In the genomic region with DNA sequence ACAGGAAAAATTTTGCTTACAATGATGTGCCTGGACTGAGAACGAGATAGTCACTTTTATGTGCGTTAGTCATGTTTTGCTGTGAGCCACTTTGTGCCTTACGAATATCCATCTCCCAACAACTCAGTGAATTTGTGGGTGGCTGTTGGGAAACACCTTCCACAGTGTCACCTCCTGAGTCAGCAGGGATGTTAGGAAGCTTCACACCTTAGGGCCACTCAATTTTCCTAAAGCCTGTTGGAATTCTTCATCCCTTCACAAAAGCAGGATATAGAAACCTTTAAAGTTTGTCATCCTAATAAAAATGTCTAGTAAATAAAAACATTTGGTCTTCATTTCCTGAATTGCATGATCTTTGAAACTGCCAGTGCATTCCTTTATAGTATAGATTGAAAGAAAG, we compare ENCODE assay signal across 33 cellular contexts. TPM values are rescaled to one million over a fixed set of nuclear protein-coding genes. Genes with fewer than 3 reads are reported as not detected.
DNase-seq lines count a peak whose midpoint lies in the region; TF ChIP-seq lines count a peak whose summit lies in the region.
"Had no signal": no experiment of that assay in that cellular context is flagged by ENCODE, and none has a peak within 500 bp of the region (broad histone marks: within the 10 kb centered on the region; RNA-seq: fewer than 3 reads in every experiment).

No MANE protein-coding gene starts in this region.

- H3K4me3 ChIP-seq in AG09309 (ENCODE audit: control insufficient read depth, low read depth, low read length) (no peak overlapping the region), PC-9 (no peak overlapping the region), fibroblast of villous mesenchyme (ENCODE audit: low read depth, low read length) (no peak overlapping the region), hepatocyte (no peak overlapping the region)
- H3K4me3 ChIP-seq: gastrocnemius medialis, spleen had no signal

- H3K27me3 ChIP-seq in PC-9 (ENCODE audit: insufficient read depth, low read depth), result no peaks in the 10 kb centered on the region
- no peaks in the 10 kb centered on the region for H3K27me3 ChIP-seq in hepatocyte
- H3K27me3 ChIP-seq: brain microvascular endothelial cell, gastrocnemius medialis, spleen had no signal

- no peak overlapping the region for H2AFZ ChIP-seq in PC-9
- no peak overlapping the region for H2AFZ ChIP-seq in hepatocyte
- H2AFZ ChIP-seq: parathyroid adenoma had no signal

- H3K4me1 ChIP-seq in PC-9 (replicated peaks; ENCODE audit: insufficient read depth) (peaks cover 71% of the 10 kb centered on the region), hepatocyte (ENCODE audit: insufficient read depth) (peaks cover 6% of the 10 kb centered on the region)
- H3K4me1 ChIP-seq: parathyroid adenoma, spleen had no signal

- BruUV-seq in PC-9 (replicated peaks; lab: Mats Ljungman, UMichigan), result no TSS peak

- H3K27ac ChIP-seq in PC-9 (peak overlapping the region; percentile 85), hepatocyte (no peak overlapping the region)
- H3K27ac ChIP-seq: brain microvascular endothelial cell, gastrocnemius medialis, parathyroid adenoma, spleen had no signal

- H3K9me2 ChIP-seq in PC-9 (ENCODE audit: insufficient read depth) (no peaks in the 10 kb centered on the region), hepatocyte (replicated peaks; ENCODE audit: insufficient read depth) (no peaks in the 10 kb centered on the region)

- peaks cover 44% of the 10 kb centered on the region for H3F3A ChIP-seq in PC-9 (ENCODE audit: insufficient read depth, low read depth)

- H3K9me3 ChIP-seq in PC-9 (ENCODE audit: insufficient read depth, low read depth), result no peaks in the 10 kb centered on the region
- H3K9me3 ChIP-seq in hepatocyte (ENCODE audit: low read depth), result no peaks in the 10 kb centered on the region
- H3K9me3 ChIP-seq: gastrocnemius medialis, spleen had no signal

- POLR2A ChIA-PET in PC-9 (lab: Charles Lee; ENCODE audit: unreplicated experiment), result no interaction called here

- H3K79me2 ChIP-seq in PC-9 (ENCODE audit: low read depth) (no peaks in the 10 kb centered on the region), hepatocyte (no peaks in the 10 kb centered on the region)
- H3K79me2 ChIP-seq: parathyroid adenoma had no signal

- peak; percentile 55 for DNase-seq in AG09309 (ENCODE audit: low read depth)
- DNase-seq in GM04504 (ENCODE audit: low read depth), result peak; percentile 72
- peak in 1 of 2 experiments; percentile 93 for DNase-seq in PC-9
- peak; percentile 75 for DNase-seq in fibroblast of villous mesenchyme (ENCODE audit: low read depth)
- no peak for DNase-seq in NCI-H2171 (lab: John Stamatoyannopoulos, UW)
- DNase-seq in hepatocyte (ENCODE audit: low spot score), result no peak
- no peak for DNase-seq in H4 (ENCODE audit: low spot score)
- DNase-seq in C1 segment of cervical spinal cord (lab: John Stamatoyannopoulos, UW), result no peak
- DNase-seq: activated CD4-positive, alpha-beta T cell treated with anti-CD3 and anti-CD28 coated beads for 4 hours; activated naive CD4-positive, alpha-beta T cell; activated T-cell treated with anti-CD3 and anti-CD28 coated beads, Interleukin-2, amount 50 U/mL, for 4 hours; brain microvascular endothelial cell; effector CD8-positive, alpha-beta T cell; erythroblast; gastrocnemius medialis; hypothalamus; KG1; NCI-H510A; nephron progenitor cell; right cardiac atrium; SHP77; spleen; stimulated activated CD4-positive, alpha-beta T cell treated with anti-CD3 and anti-CD28 coated beads, Interleukin-2, amount 100 ng/mL, for 48 hours; stimulated activated naive B cell treated with anti-CD40 and anti-IgM and Interleukin-4, amounts not matched to agents 10 μg/mL and 1 μg/mL and 100 μg/mL, for 72 hours had no signal

- H4K20me1 ChIP-seq in PC-9 (ENCODE audit: insufficient read depth) (no peaks in the 10 kb centered on the region), hepatocyte (ENCODE audit: insufficient read depth, poor library complexity, severe bottlenecking) (no peaks in the 10 kb centered on the region)

- H3K4me2 ChIP-seq in PC-9 (peak overlapping the region; percentile 15), hepatocyte (no peak overlapping the region)

- H3K36me3 ChIP-seq in PC-9 (ENCODE audit: low read depth) (no peaks in the 10 kb centered on the region), hepatocyte (replicated peaks; ENCODE audit: insufficient read depth, low read depth) (no peaks in the 10 kb centered on the region)
- H3K36me3 ChIP-seq: brain microvascular endothelial cell, gastrocnemius medialis, spleen had no signal

- no peak for TF ChIP-seq CTCF in AG09309 (IDR thresholded peaks at IDR 0.05; ENCODE audit: control insufficient read depth, insufficient read depth, low read depth, low read length, missing control alignments)
- no peak for TF ChIP-seq CTCF in PC-9 (conservative IDR thresholded peaks at IDR 0.05)
- TF ChIP-seq CTCF in fibroblast of villous mesenchyme (IDR thresholded peaks at IDR 0.05; ENCODE audit: insufficient read depth, low read depth, low read length), result no peak
- TF ChIP-seq CTCF in hepatocyte (IDR thresholded peaks at IDR 0.05; ENCODE audit: poor library complexity), result no peak

- CTCF ChIA-PET in PC-9 (lab: Charles Lee), result no interaction called here

- intact Hi-C loops in PC-9 (cut with micrococcal nuclease; ENCODE audit: unreplicated experiment), result no loop called here

- 54% methylated on average over 3 of the region's 3 CpGs for WGBS in hepatocyte (ENCODE audit: low lambda C conversion rate, missing lambda C conversion rate)

RNA-seq across cellular contexts. Expression of gene KRTAP3-1, which starts 4.3 kb away (rescaled TPM):
- not detected in 2 replicates for total RNA-seq in PC-9 (2021)
- total RNA-seq in fibroblast of villous mesenchyme, result not detected in 2 replicates
- not detected in 2 replicates for total RNA-seq in hepatocyte
- 2.7 and 3.4 TPM in 2 replicates for polyA plus RNA-seq in hepatocyte
- not detected in 2 replicates for total RNA-seq in H4 (2014; rRNA removed; shearing (Covaris generic))
- total RNA-seq: activated CD8-positive, alpha-beta memory T cell treated with anti-CD3 and anti-CD28 coated beads for 36 hours; activated T-cell treated with anti-CD3 and anti-CD28 coated beads, Interleukin-2, amount 50 U/mL, for 4 hours; G401; gastrocnemius medialis; HT-29; liver; mononuclear cell; right cardiac atrium; spleen; T-helper 1 cell treated with Interleukin-12 subunit alpha and Interleukin-12 subunit beta and Interleukin-4 antibody, amounts not matched to agents 30 ng/mL and 1 ng/mL, for 36 hours; temporal lobe had no signal
- polyA plus RNA-seq: adipose tissue, liver, right cardiac atrium, spleen had no signal

RNA-seq across cellular contexts. Expression of gene KRTAP3-2, which starts 13.5 kb away (rescaled TPM):
- total RNA-seq in PC-9 (2021), result not detected in 2 replicates
- not detected in 2 replicates for total RNA-seq in fibroblast of villous mesenchyme
- not detected in 2 replicates for total RNA-seq in hepatocyte
- not detected in 2 replicates for polyA plus RNA-seq in hepatocyte
- not detected in 2 replicates for total RNA-seq in H4 (2014; rRNA removed; shearing (Covaris generic))
- total RNA-seq: activated CD8-positive, alpha-beta memory T cell treated with anti-CD3 and anti-CD28 coated beads for 36 hours; activated T-cell treated with anti-CD3 and anti-CD28 coated beads, Interleukin-2, amount 50 U/mL, for 4 hours; G401; gastrocnemius medialis; HT-29; liver; mononuclear cell; right cardiac atrium; spleen; T-helper 1 cell treated with Interleukin-12 subunit alpha and Interleukin-12 subunit beta and Interleukin-4 antibody, amounts not matched to agents 30 ng/mL and 1 ng/mL, for 36 hours; temporal lobe had no signal
- polyA plus RNA-seq: adipose tissue, liver, right cardiac atrium, spleen had no signal

RNA-seq across cellular contexts. Expression of gene KRTAP1-5, which starts 13.8 kb away (rescaled TPM):
- total RNA-seq in PC-9 (2021), result not detected in 2 replicates
- 11.0 and 16.4 TPM in 2 replicates for total RNA-seq in fibroblast of villous mesenchyme
- total RNA-seq in hepatocyte, result not detected in 2 replicates
- polyA plus RNA-seq in hepatocyte, result 0.44 TPM in 1 of 2 replicates, not detected in the other
- total RNA-seq in H4 (2014; rRNA removed; shearing (Covaris generic)), result 0.27 TPM in 1 of 2 replicates, not detected in the other
- total RNA-seq: activated CD8-positive, alpha-beta memory T cell treated with anti-CD3 and anti-CD28 coated beads for 36 hours; activated T-cell treated with anti-CD3 and anti-CD28 coated beads, Interleukin-2, amount 50 U/mL, for 4 hours; G401; gastrocnemius medialis; HT-29; liver; mononuclear cell; right cardiac atrium; spleen; T-helper 1 cell treated with Interleukin-12 subunit alpha and Interleukin-12 subunit beta and Interleukin-4 antibody, amounts not matched to agents 30 ng/mL and 1 ng/mL, for 36 hours; temporal lobe had no signal
- polyA plus RNA-seq: liver, right cardiac atrium, spleen had no signal

RNA-seq across cellular contexts. Expression of gene KRTAP1-4, which starts 16.8 kb away (rescaled TPM):
- not detected in 2 replicates for total RNA-seq in PC-9 (2021)
- total RNA-seq in fibroblast of villous mesenchyme, result not detected in 2 replicates
- not detected in 2 replicates for total RNA-seq in hepatocyte
- polyA plus RNA-seq in hepatocyte, result not detected in 2 replicates
- total RNA-seq in H4 (2014; rRNA removed; shearing (Covaris generic)), result not detected in 2 replicates
- total RNA-seq: activated CD8-positive, alpha-beta memory T cell treated with anti-CD3 and anti-CD28 coated beads for 36 hours; activated T-cell treated with anti-CD3 and anti-CD28 coated beads, Interleukin-2, amount 50 U/mL, for 4 hours; G401; gastrocnemius medialis; HT-29; liver; mononuclear cell; right cardiac atrium; spleen; T-helper 1 cell treated with Interleukin-12 subunit alpha and Interleukin-12 subunit beta and Interleukin-4 antibody, amounts not matched to agents 30 ng/mL and 1 ng/mL, for 36 hours; temporal lobe had no signal
- polyA plus RNA-seq: adipose tissue, liver, right cardiac atrium, spleen had no signal

RNA-seq across cellular contexts. Expression of gene KRTAP3-3, which starts 19.2 kb away (rescaled TPM):
- total RNA-seq in PC-9 (2021) (not detected in 2 replicates), fibroblast of villous mesenchyme (not detected in 2 replicates), hepatocyte (not detected in 2 replicates)
- not detected in 2 replicates for polyA plus RNA-seq in hepatocyte
- total RNA-seq in H4 (2014; rRNA removed; shearing (Covaris generic)), result not detected in 2 replicates
- total RNA-seq: activated CD8-positive, alpha-beta memory T cell treated with anti-CD3 and anti-CD28 coated beads for 36 hours; activated T-cell treated with anti-CD3 and anti-CD28 coated beads, Interleukin-2, amount 50 U/mL, for 4 hours; G401; gastrocnemius medialis; HT-29; liver; right cardiac atrium; spleen; T-helper 1 cell treated with Interleukin-12 subunit alpha and Interleukin-12 subunit beta and Interleukin-4 antibody, amounts not matched to agents 30 ng/mL and 1 ng/mL, for 36 hours; temporal lobe had no signal
- polyA plus RNA-seq: adipose tissue, liver, right cardiac atrium, spleen had no signal

Comparison
In these comparisons a context has a peak if more than half of its experiments do, and no peak if none do; other contexts are left out.
1. DNase-seq: peak in AG09309 (single experiment), GM04504 (single experiment) and fibroblast of villous mesenchyme (single experiment); none in NCI-H2171 (single experiment), hepatocyte (single experiment), H4 (single experiment) and C1 segment of cervical spinal cord (0 of 14).